In the genomic region with DNA sequence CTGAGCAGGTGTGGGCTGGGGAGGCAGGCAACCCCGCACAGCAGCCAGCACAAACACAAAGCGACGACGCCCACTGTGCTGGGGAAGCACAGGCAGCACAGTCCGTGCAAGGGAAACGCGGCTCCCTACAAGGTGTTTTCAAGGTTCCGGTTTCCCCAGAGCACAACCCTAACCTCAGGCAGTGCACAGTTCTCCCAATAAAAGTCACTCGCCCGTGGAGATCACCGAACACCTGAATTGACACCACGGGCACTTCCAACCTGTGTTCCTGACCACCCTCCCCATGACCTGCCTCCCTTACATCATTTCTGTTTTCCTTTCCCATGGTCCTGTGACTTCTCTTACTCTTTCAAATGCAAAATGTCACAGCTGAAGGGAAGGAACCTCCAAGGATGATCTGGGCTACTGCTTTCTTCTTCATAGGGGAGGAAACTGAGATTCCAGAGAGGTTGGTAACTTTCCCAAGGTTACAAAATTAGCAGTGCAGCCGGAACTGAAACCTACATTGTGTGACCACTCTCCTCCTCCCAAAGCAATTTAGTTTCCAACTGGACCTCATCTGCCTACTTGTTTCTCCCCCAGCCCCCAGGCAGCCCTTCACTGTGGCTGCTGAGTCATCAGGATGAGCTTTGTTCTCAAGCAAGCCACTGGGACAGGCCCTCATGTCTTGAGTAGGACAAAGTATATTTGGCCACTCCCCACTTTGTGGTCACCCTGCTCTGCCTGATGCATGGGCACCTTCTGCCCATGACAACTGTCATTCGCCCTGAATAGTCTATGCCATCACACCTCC, we compare ENCODE assay signal across 8 cellular contexts.
DNase-seq lines count a peak whose midpoint lies in the region; ATAC-seq and TF ChIP-seq lines count a peak whose summit lies in the region.

No MANE protein-coding gene starts in this region.

- no peaks in the 10 kb centered on the region; the same call in 1 of the 2 replicates for H3K9me3 ChIP-seq in ES-I3 (ENCODE audit: control insufficient read depth, insufficient read depth, low read length)

- POLR2A ChIA-PET in HEK293T (lab: Yijun Ruan, JAX): no interaction called here

- CTCF ChIA-PET in HEK293T (lab: Yijun Ruan, JAX): interaction anchor here (0.5 to 1.5 kb wide), 2 partner anchors 125 to 304 kb away, joined by 3 to 4 read pairs; no protein-coding TSS in a partner anchor

- H3K36me3 ChIP-seq in ES-I3 (ENCODE audit: insufficient read depth, low read length): no peaks in the 10 kb centered on the region

- peaks cover 20% of the 10 kb centered on the region; the same call in 1 of the 2 replicates for H3K4me1 ChIP-seq in ES-I3 (ENCODE audit: insufficient read depth, low read length)

- peak; percentile 99 for DNase-seq in RPMI7951 (ENCODE audit: low read depth)
- peak; percentile 43 for DNase-seq in hepatic stellate cell (ENCODE audit: low spot score)
- no peak for DNase-seq in NCI-H2107 (lab: John Stamatoyannopoulos, UW)
- no peak for DNase-seq in superior temporal gyrus (ENCODE audit: extremely low spot score)
- DNase-seq in activated T-cell treated with anti-CD3 and anti-CD28 coated beads for 4 hours: no peak
- DNase-seq in HEK293T (ENCODE audit: extremely low spot score): no peak

- peak overlapping the region; percentile 21; the same call in 1 of the 2 replicates for H3K9ac ChIP-seq in ES-I3 (ENCODE audit: low read depth, low read length)

- ATAC-seq in HG02571 (IDR thresholded peaks at IDR 0.05; ENCODE audit: unreplicated experiment): peak; percentile 46

TF ChIP-seq in HEK293T, 16 proteins besides CTCF, POLR2A, EP300 and RAD21:
- TF ChIP-seq BHLHE40 (IDR thresholded peaks at IDR 0.05; ENCODE audit: borderline replicate concordance): no peak
- no peak for TF ChIP-seq FOXA1 (IDR thresholded peaks at IDR 0.05)
- TF ChIP-seq L3MBTL2 (conservative IDR thresholded peaks at IDR 0.05): no peak
- TF ChIP-seq ELF4 (IDR thresholded peaks at IDR 0.05): no peak
- TF ChIP-seq LEF1 (IDR thresholded peaks at IDR 0.05; ENCODE audit: borderline replicate concordance): no peak
- TF ChIP-seq SP1 (IDR thresholded peaks at IDR 0.05): no peak
- TF ChIP-seq SUZ12 (IDR thresholded peaks at IDR 0.05): no peak
- TF ChIP-seq FOXK2 (IDR thresholded peaks at IDR 0.05): no peak
- no peak for TF ChIP-seq NFRKB (IDR thresholded peaks at IDR 0.05)
- TF ChIP-seq ARNT (IDR thresholded peaks at IDR 0.05): no peak
- no peak for TF ChIP-seq HDGF (IDR thresholded peaks at IDR 0.05; ENCODE audit: borderline replicate concordance)
- TF ChIP-seq TARDBP (IDR thresholded peaks at IDR 0.05): no peak
- no peak for TF ChIP-seq ZNF384 (IDR thresholded peaks at IDR 0.05)
- TF ChIP-seq CTBP1 (IDR thresholded peaks at IDR 0.05; ENCODE audit: borderline replicate concordance): no peak
- TF ChIP-seq FOXM1 (IDR thresholded peaks at IDR 0.05; ENCODE audit: borderline replicate concordance): no peak
- TF ChIP-seq, protein P1, sequence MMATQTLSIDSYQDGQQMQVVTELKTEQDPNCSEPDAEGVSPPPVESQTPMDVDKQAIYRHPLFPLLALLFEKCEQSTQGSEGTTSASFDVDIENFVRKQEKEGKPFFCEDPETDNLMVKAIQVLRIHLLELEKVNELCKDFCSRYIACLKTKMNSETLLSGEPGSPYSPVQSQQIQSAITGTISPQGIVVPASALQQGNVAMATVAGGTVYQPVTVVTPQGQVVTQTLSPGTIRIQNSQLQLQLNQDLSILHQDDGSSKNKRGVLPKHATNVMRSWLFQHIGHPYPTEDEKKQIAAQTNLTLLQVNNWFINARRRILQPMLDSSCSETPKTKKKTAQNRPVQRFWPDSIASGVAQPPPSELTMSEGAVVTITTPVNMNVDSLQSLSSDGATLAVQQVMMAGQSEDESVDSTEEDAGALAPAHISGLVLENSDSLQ (IDR thresholded peaks at IDR 0.05): no peak

Comparison
In these comparisons a context has a peak if more than half of its experiments do, and no peak if none do; other contexts are left out.
1. DNase-seq: peak in RPMI7951 (single experiment) and hepatic stellate cell (single experiment); none in NCI-H2107 (single experiment), superior temporal gyrus (single experiment), activated T-cell treated with anti-CD3 and anti-CD28 coated beads for 4 hours (single experiment) and HEK293T (single experiment).